In the genomic region with DNA sequence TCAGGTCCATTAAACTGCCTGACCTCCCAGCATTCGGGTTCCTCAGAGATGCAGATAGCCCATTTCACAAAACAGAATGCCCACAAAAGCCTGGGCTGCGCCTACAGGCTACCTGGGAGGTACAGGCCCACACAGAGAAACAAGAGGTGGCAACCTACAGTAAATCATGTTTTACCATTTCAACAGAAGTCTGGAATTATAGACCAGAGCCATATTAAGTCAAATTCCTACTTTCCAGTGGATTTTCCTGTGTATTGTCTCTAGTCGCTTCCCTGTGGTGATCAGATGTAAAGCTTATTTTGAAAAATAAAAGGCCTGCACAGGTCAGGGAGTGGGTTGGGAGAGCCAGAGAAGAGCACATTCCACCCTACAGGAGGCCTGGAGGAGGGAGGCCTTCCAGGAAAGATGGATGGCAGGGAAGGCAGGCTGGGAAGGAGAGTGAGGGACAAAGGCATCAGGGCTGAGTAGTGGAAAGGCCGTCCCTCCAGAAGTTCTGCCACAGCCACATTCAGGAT, we compare ENCODE assay signal across 26 cellular contexts. TPM values are rescaled to one million over a fixed set of nuclear protein-coding genes. Genes with fewer than 3 reads are reported as not detected.
DNase-seq lines count a peak whose midpoint lies in the region; ATAC-seq, FAIRE-seq and TF ChIP-seq lines count a peak whose summit lies in the region.
"Had no signal": no experiment of that assay in that cellular context is flagged by ENCODE, and none has a peak within 500 bp of the region (broad histone marks: within the 10 kb centered on the region; RNA-seq: fewer than 3 reads in every experiment).

No MANE protein-coding gene starts in this region.

- H3K14ac ChIP-seq in trophoblast cell (ENCODE audit: low read length), result no peak overlapping the region

- H3K4ac ChIP-seq in trophoblast cell (ENCODE audit: low read depth, low read length), result no peak overlapping the region

- ATAC-seq in HG03342 (IDR thresholded peaks at IDR 0.05; ENCODE audit: unreplicated experiment), result no peak
- ATAC-seq in HG02981 (IDR thresholded peaks at IDR 0.05; ENCODE audit: unreplicated experiment), result no peak
- ATAC-seq: activated CD4-positive, alpha-beta T cell treated with anti-CD3 and anti-CD28 coated beads for 36 hours; activated T-cell treated with anti-CD3 and anti-CD28 coated beads, Interleukin-2, amount 50 U/mL, for 72 hours; left lung; psoas muscle; stimulated activated effector memory CD8-positive, alpha-beta T cell treated with anti-CD3 and anti-CD28 coated beads, Interleukin-12 subunit alpha, Interleukin-12 subunit beta, amount 100 ng/mL, for 72 hours; T-cell had no signal

- no peak overlapping the region for H3K18ac ChIP-seq in trophoblast cell (ENCODE audit: low read length)

- H4K8ac ChIP-seq in trophoblast cell (ENCODE audit: low read depth, low read length), result no peak overlapping the region

- DNase-seq in choroid plexus epithelial cell (ENCODE audit: low read depth) (peak; percentile 21), trophoblast cell (no peak), small intestine (no peak)
- DNase-seq: activated CD4-positive, alpha-beta T cell treated with anti-CD3 and anti-CD28 coated beads for 36 hours; activated T-cell treated with anti-CD3 and anti-CD28 coated beads, Interleukin-2, amount 50 U/mL, for 72 hours; CD4-positive, alpha-beta T cell; foreskin melanocyte; GM23248; hypothalamus; Kasumi-1; left lung; NCI-H1048; NCI-H1930; NCI-H345; NCI-H774; OCI-M1; psoas muscle; SHP77; stimulated activated CD4-positive, alpha-beta T cell treated with anti-CD3 and anti-CD28 coated beads, Interleukin-1b, Interleukin-23, amount 100 ng/mL, for 48 hours; T-cell had no signal

- H3K9me3 ChIP-seq in HUES6 (ENCODE audit: control insufficient read depth, insufficient read depth, low read depth, low read length) (no peaks in the 10 kb centered on the region), iPS-18a (ENCODE audit: control insufficient read depth, low read depth, low read length) (no peaks in the 10 kb centered on the region), trophoblast cell (ENCODE audit: insufficient read depth, low read depth, low read length) (no peaks in the 10 kb centered on the region), small intestine (ENCODE audit: control insufficient read depth, low read depth) (no peaks in the 10 kb centered on the region)
- H3K9me3 ChIP-seq: ascending aorta, left lung, psoas muscle had no signal

- no peak overlapping the region for H4K91ac ChIP-seq in trophoblast cell (ENCODE audit: low read depth, low read length)

- H3K27ac ChIP-seq in HUES6 (ENCODE audit: low read depth, low read length) (peak overlapping the region; percentile 82), iPS-18a (ENCODE audit: low read length) (peak overlapping the region; percentile 17), trophoblast cell (ENCODE audit: low read depth, low read length) (no peak overlapping the region), small intestine (ENCODE audit: low read depth in 1 of 2, low read length in 1 of 2) (no peak overlapping the region)
- H3K27ac ChIP-seq: ascending aorta, GM23248, left lung, psoas muscle had no signal

- H3K9ac ChIP-seq in HUES6 (ENCODE audit: low read length) (peak overlapping the region; percentile 48), iPS-18a (ENCODE audit: low read length) (no peak overlapping the region), trophoblast cell (ENCODE audit: low read length) (peak overlapping the region; percentile 37)
- H3K9ac ChIP-seq: GM23248 had no signal

- H3K4me1 ChIP-seq in HUES6 (ENCODE audit: control insufficient read depth, insufficient read depth, low read length), result peaks cover 46% of the 10 kb centered on the region
- H3K4me1 ChIP-seq in iPS-18a (ENCODE audit: control insufficient read depth, low read depth, low read length), result peaks cover 40% of the 10 kb centered on the region
- H3K4me1 ChIP-seq in trophoblast cell (ENCODE audit: control insufficient read depth in 1 of 2, insufficient read depth in 2 of 2, low read length in 2 of 2), result peaks cover 3 to 6% of the 10 kb centered on the region in 2 experiments
- H3K4me1 ChIP-seq in small intestine (ENCODE audit: control insufficient read depth in 2 of 2, insufficient read depth in 1 of 2, low read depth in 1 of 2, low read length in 1 of 2), result no peaks in the 10 kb centered on the region
- H3K4me1 ChIP-seq: ascending aorta, left lung had no signal

- H3K27me3 ChIP-seq in HUES6 (ENCODE audit: control insufficient read depth, insufficient read depth, low read length), result no peaks in the 10 kb centered on the region
- no peaks in the 10 kb centered on the region for H3K27me3 ChIP-seq in iPS-18a (ENCODE audit: control insufficient read depth, insufficient read depth, low read length)
- no peaks in the 10 kb centered on the region for H3K27me3 ChIP-seq in trophoblast cell (ENCODE audit: insufficient read depth, low read length)
- no peaks in the 10 kb centered on the region for H3K27me3 ChIP-seq in small intestine (ENCODE audit: control insufficient read depth in 2 of 2, insufficient read depth in 2 of 2, low read length in 2 of 2)
- H3K27me3 ChIP-seq: ascending aorta, left lung had no signal

- no peak overlapping the region for H2AK5ac ChIP-seq in trophoblast cell (ENCODE audit: low read length)

- FAIRE-seq in small intestine (lab: Jason Lieb, UNC), result no peak

- no peak overlapping the region for H3K4me3 ChIP-seq in HUES6 (ENCODE audit: low read depth, low read length)
- H3K4me3 ChIP-seq in choroid plexus epithelial cell (ENCODE audit: low read depth, low read length), result no peak overlapping the region
- H3K4me3 ChIP-seq in iPS-18a (ENCODE audit: low read length), result no peak overlapping the region
- H3K4me3 ChIP-seq in trophoblast cell (ENCODE audit: low read depth, low read length), result no peak overlapping the region
- H3K4me3 ChIP-seq in small intestine (ENCODE audit: low read depth in 1 of 2, low read length in 2 of 2), result no peak overlapping the region
- H3K4me3 ChIP-seq: ascending aorta, GM23248, left lung, psoas muscle had no signal

- H3K23ac ChIP-seq in trophoblast cell (ENCODE audit: low read length), result no peak overlapping the region

- no peak overlapping the region for H4K12ac ChIP-seq in trophoblast cell (ENCODE audit: low read depth, low read length)

- no peaks in the 10 kb centered on the region for H3K79me1 ChIP-seq in trophoblast cell (ENCODE audit: low read length)

- no peak overlapping the region for H2BK12ac ChIP-seq in trophoblast cell (ENCODE audit: low read length)

- no peaks in the 10 kb centered on the region for H3K79me2 ChIP-seq in trophoblast cell (ENCODE audit: control insufficient read depth, insufficient read depth, low read length, poor library complexity)

- no CpG with 5 or more reads among the region's 4 CpGs for WGBS in trophoblast cell (ENCODE audit: extremely low coverage, insufficient coverage, insufficient read length)
- WGBS in small intestine, 3 donors, result 92 to 95% (median 94%) methylated on average over 4 of the region's 4 CpGs

- no peak overlapping the region for H2AFZ ChIP-seq in trophoblast cell (ENCODE audit: insufficient read depth, low read length, poor library complexity)
- H2AFZ ChIP-seq: GM23248 had no signal

- no peak overlapping the region for H2BK120ac ChIP-seq in trophoblast cell (ENCODE audit: insufficient read depth, low read length, poor library complexity)

- H3K36me3 ChIP-seq in HUES6 (ENCODE audit: control insufficient read depth, insufficient read depth, low read length) (no peaks in the 10 kb centered on the region; the same call in 1 of the 2 replicates), iPS-18a (ENCODE audit: control insufficient read depth, low read depth, low read length) (peaks cover 3% of the 10 kb centered on the region), trophoblast cell (ENCODE audit: control insufficient read depth in 1 of 2, insufficient read depth in 2 of 2, low read length in 2 of 2) (no peaks in the 10 kb centered on the region), small intestine (ENCODE audit: control insufficient read depth in 2 of 2, insufficient read depth in 2 of 2, low read length in 2 of 2) (no peaks in the 10 kb centered on the region)
- H3K36me3 ChIP-seq: left lung had no signal

- peak; percentile 28 for TF ChIP-seq CTCF in choroid plexus epithelial cell (conservative IDR thresholded peaks at IDR 0.05; ENCODE audit: low read depth, low read length)

- no peak overlapping the region for H3K4me2 ChIP-seq in trophoblast cell (ENCODE audit: low read length)

- no peak overlapping the region for H2BK5ac ChIP-seq in trophoblast cell (ENCODE audit: low read depth, low read length, poor library complexity)

RNA-seq across cellular contexts. Expression of a gene that starts 19.1 kb away (rescaled TPM):
- 66.2 and 67.9 TPM in 2 replicates for polyA plus RNA-seq in trophoblast cell (2013)
- 10 to 100 TPM; 26.5 to 33.1 (median 33.1) TPM for polyA plus RNA-seq in small intestine

RNA-seq across cellular contexts. Expression of a gene that starts 32.0 kb away (rescaled TPM):
- polyA plus RNA-seq in trophoblast cell (2013), result 96.0 and 96.1 TPM in 2 replicates
- 10 to 100 TPM; 44.1 to 52.1 (median 47.8) TPM for polyA plus RNA-seq in small intestine

Comparison
In these comparisons a context has a peak if more than half of its experiments do, and no peak if none do; other contexts are left out.
1. H3K27ac ChIP-seq: peak in HUES6 (single experiment) and iPS-18a (single experiment); none in trophoblast cell (single experiment) and small intestine (0 of 2).